In genomic region chr14:50320279-50320678, GRCh38 we compare ENCODE assay signal across 8 cellular contexts. TPM values are rescaled to one million over a fixed set of nuclear protein-coding genes. Genes with fewer than 3 reads are reported as not detected.
A peak's percentile ranks its signal among the peaks of the same experiment; 100 is the strongest.
DNase-seq lines count a peak whose midpoint lies in the region; ATAC-seq and TF ChIP-seq lines count a peak whose summit lies in the region.

No MANE protein-coding gene starts in this region.

- H3K4me3 ChIP-seq in cardiac muscle cell (no peak overlapping the region), upper lobe of left lung (no peak overlapping the region)

- H3K36me3 ChIP-seq in cardiac muscle cell = peaks cover 5% of the 10 kb centered on the region
- H3K36me3 ChIP-seq in upper lobe of left lung = peaks cover 0 to 22% (median 9%) of the 10 kb centered on the region in 4 donors

- TF ChIP-seq POLR2A in upper lobe of left lung (IDR thresholded peaks at IDR 0.05) = no peak

- no peak for TF ChIP-seq EP300 in upper lobe of left lung (IDR thresholded peaks at IDR 0.05)

- H3K9me3 ChIP-seq in cardiac muscle cell (ENCODE audit: low read depth) = no peaks in the 10 kb centered on the region
- no peaks in the 10 kb centered on the region for H3K9me3 ChIP-seq in upper lobe of left lung

- no peak for TF ChIP-seq CTCF in cardiac muscle cell (IDR thresholded peaks at IDR 0.05; ENCODE audit: low read depth, low read length)
- no peak for TF ChIP-seq CTCF in upper lobe of left lung (IDR thresholded peaks at IDR 0.05)

- WGBS in upper lobe of left lung, 2 donors = 60 to 77% methylated on average over 8 of the region's 8 CpGs

- H3K27ac ChIP-seq in cardiac muscle cell = peak overlapping the region; percentile 23
- H3K27ac ChIP-seq in upper lobe of left lung = peak overlapping the region; percentile 48 to 76 (median 64)

- peak; percentile 59 to 63 for ATAC-seq in upper lobe of left lung (ENCODE audit: low FRiP score in 2 of 2)
- ATAC-seq in GM19397 (IDR thresholded peaks at IDR 0.05; ENCODE audit: unreplicated experiment) = no peak
- no peak for ATAC-seq in GM18502 (IDR thresholded peaks at IDR 0.05; ENCODE audit: poor library complexity, unreplicated experiment)

- DNase-seq in cardiac muscle cell (ENCODE audit: low read depth in 1 of 2, low spot score in 1 of 2) (peak in 1 of 2 donors; percentile 49), cardiac septum (ENCODE audit: low spot score) (no peak), RPMI8226 (peak; percentile 57), glomerular visceral epithelial cell (ENCODE audit: extremely low spot score) (peak; percentile 48), upper lobe of left lung (no peak), inferior parietal cortex (ENCODE audit: extremely low spot score) (no peak)

- intact Hi-C loops in cardiac septum (cut with DNase I) = loop anchor here (1.0 to 5.0 kb wide), 2 partner anchors 77 to 212 kb away; partner anchors contain the start of genes CDKL1 and MAP4K5

- H3K4me1 ChIP-seq in cardiac muscle cell (ENCODE audit: low read depth) = no peaks in the 10 kb centered on the region
- H3K4me1 ChIP-seq in upper lobe of left lung = peaks cover 9 to 16% (median 12%) of the 10 kb centered on the region in 4 donors

- H3K27me3 ChIP-seq in cardiac muscle cell (no peaks in the 10 kb centered on the region), upper lobe of left lung (no peaks in the 10 kb centered on the region)

RNA-seq across cellular contexts. Expression of gene DMAC2L, which starts 8.2 kb away (rescaled TPM):
- total RNA-seq in cardiac muscle cell (8.5 and 17.7 TPM in 2 replicates), cardiac septum (29.3 TPM), upper lobe of left lung (10 to 100 TPM; 13.5 to 23.7 (median 21.6) TPM)
- 27.5 and 33.3 TPM in 2 replicates for polyA plus RNA-seq in cardiac muscle cell

RNA-seq across cellular contexts. Expression of gene L2HGDH, which starts 8.2 kb away (rescaled TPM):
- total RNA-seq in cardiac muscle cell (13.8 and 14.4 TPM in 2 replicates), cardiac septum (8.2 TPM), upper lobe of left lung (10 to 100 TPM in 1 of 6 donors, 1 to 10 TPM in 5; 1.1 to 10.1 (median 4.6) TPM)
- 9.4 and 18.3 TPM in 2 replicates for polyA plus RNA-seq in cardiac muscle cell

Comparison
In these comparisons a context has a peak if more than half of its experiments do, and no peak if none do; other contexts are left out.
1. DNase-seq: peak in RPMI8226 (single experiment) and glomerular visceral epithelial cell (single experiment); none in cardiac septum (single experiment), upper lobe of left lung (0 of 2) and inferior parietal cortex (single experiment).
2. ATAC-seq: peak in upper lobe of left lung (2 of 2); none in GM19397 (single experiment) and GM18502 (single experiment).